Comparison of ENCODE assay signal across 27 cellular contexts in the genomic region with DNA sequence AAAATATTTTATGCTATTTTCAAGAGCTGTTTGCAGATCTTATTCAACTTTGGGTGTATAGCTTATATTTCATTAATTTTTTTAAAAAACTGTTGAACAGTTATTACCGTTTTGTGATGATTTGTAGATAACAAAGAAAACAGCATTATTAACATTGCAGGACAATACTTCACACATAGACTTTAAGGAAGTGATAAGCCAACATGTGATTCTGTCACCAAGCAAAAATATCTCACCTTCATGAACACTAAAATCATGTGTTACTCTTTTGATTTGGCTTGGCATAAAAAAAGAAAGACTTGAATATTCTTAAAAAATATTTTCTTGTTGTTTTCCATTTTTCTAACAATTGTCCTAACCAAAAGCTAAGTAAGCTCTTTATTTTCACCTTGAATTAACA.
"Had no signal": no experiment of that assay in that cellular context is flagged by ENCODE, and none has a peak within 500 bp of the region (broad histone marks: within the 10 kb centered on the region; RNA-seq: fewer than 3 reads in every experiment).

No MANE protein-coding gene starts in this region.

- DNase-seq: heart right ventricle; left colon; left lung; mesendoderm; naive B cell; nucleus accumbens; psoas muscle; right lobe of liver; stimulated activated CD4-positive, alpha-beta T cell treated with anti-CD3 and anti-CD28 coated beads, Interleukin-12 subunit alpha, Interleukin-12 subunit beta, amount 100 ng/mL, for 4 hours; stimulated activated CD4-positive, alpha-beta T cell treated with anti-CD3 and anti-CD28 coated beads, Interleukin-15, amount 100 ng/mL, for 24 hours; stimulated activated CD4-positive, alpha-beta T cell treated with anti-CD3 and anti-CD28 coated beads, Interleukin-2, amount 100 ng/mL, for 24 hours; stimulated activated CD4-positive, alpha-beta T cell treated with anti-CD3 and anti-CD28 coated beads, Interleukin-4, amount 100 ng/mL, for 1 hour; stimulated activated naive B cell treated with anti-CD40 and anti-IgM and Interleukin-4, amounts not matched to agents 10 μg/mL and 1 μg/mL and 100 μg/mL, for 72 hours; stimulated activated naive CD8-positive, alpha-beta T cell treated with anti-CD3 and anti-CD28 coated beads, Interleukin-15, Interleukin-2, amounts not matched to agents 100 U/mL and 50 U/mL, for 24 hours; tibial artery; trophoblast cell; upper lobe of right lung had no signal

- H3K9ac ChIP-seq: parathyroid adenoma had no signal

- H3K4me3 ChIP-seq: heart right ventricle, hepatocyte, left lung, lung, psoas muscle, right lobe of liver, suprapubic skin, thoracic aorta, tibial artery, upper lobe of right lung had no signal

- H3K9me3 ChIP-seq: heart right ventricle, left lung, psoas muscle, right lobe of liver, suprapubic skin, thoracic aorta, tibial artery, upper lobe of right lung had no signal

- H3K27ac ChIP-seq: heart right ventricle, hepatocyte, left lung, parathyroid adenoma, psoas muscle, right lobe of liver, suprapubic skin, thoracic aorta, tibial artery, upper lobe of right lung had no signal

- H3K79me2 ChIP-seq: hepatocyte, parathyroid adenoma had no signal

- FAIRE-seq: keratinocyte, urothelium cell line had no signal

- H3K27me3 ChIP-seq: heart right ventricle, hepatocyte, left lung, right lobe of liver, suprapubic skin, tibial artery, upper lobe of right lung had no signal

- ATAC-seq: heart right ventricle; left colon; left lung; psoas muscle; right lobe of liver; stimulated activated naive B cell treated with anti-CD40 and anti-IgM and Interleukin-4, amounts not matched to agents 10 μg/mL and 1 μg/mL and 100 μg/mL, for 72 hours; stimulated activated naive CD8-positive, alpha-beta T cell treated with anti-CD3 and anti-CD28 coated beads, Interleukin-15, Interleukin-2, amounts not matched to agents 100 U/mL and 50 U/mL, for 24 hours; upper lobe of right lung had no signal

- H3K4me2 ChIP-seq: hepatocyte had no signal

- H3K4me1 ChIP-seq: left lung, parathyroid adenoma, psoas muscle, right lobe of liver, suprapubic skin, tibial artery, upper lobe of right lung had no signal

- H2AFZ ChIP-seq: hepatocyte, parathyroid adenoma had no signal

- H3K9me3 Mint-ChIP-seq: mesothelial cell of epicardium, nephron, neural crest cell had no signal

- H3K27me3 Mint-ChIP-seq: naive B cell; stimulated activated naive B cell treated with anti-CD40 and anti-IgM and Interleukin-4, amounts not matched to agents 10 μg/mL and 1 μg/mL and 100 μg/mL, for 72 hours had no signal

- H3K27ac Mint-ChIP-seq: mesothelial cell of epicardium; nephron; stimulated activated naive B cell treated with anti-CD40 and anti-IgM and Interleukin-4, amounts not matched to agents 10 μg/mL and 1 μg/mL and 100 μg/mL, for 72 hours had no signal

- H3K4me1 Mint-ChIP-seq: nephron, neural crest cell had no signal

- H3K4me3 Mint-ChIP-seq: mesothelial cell of epicardium; naive B cell; nephron; neural crest cell; stimulated activated naive B cell treated with anti-CD40 and anti-IgM and Interleukin-4, amounts not matched to agents 10 μg/mL and 1 μg/mL and 100 μg/mL, for 72 hours had no signal
